21 cellular contexts compared by ENCODE assay signal in genomic region chr4:147093206-147093605, GRCh38.
"Had no signal": no experiment of that assay in that cellular context is flagged by ENCODE, and none has a peak within 500 bp of the region (broad histone marks: within the 10 kb centered on the region; RNA-seq: fewer than 3 reads in every experiment).

No MANE protein-coding gene starts in this region.

- H3K36me3 ChIP-seq: colonic mucosa, esophagus squamous epithelium, gastroesophageal sphincter, prostate gland, right lobe of liver, spleen, tibial artery, upper lobe of right lung, vagina had no signal

- H3K9me3 ChIP-seq: colonic mucosa, esophagus squamous epithelium, gastroesophageal sphincter, prostate gland, right lobe of liver, spleen, tibial artery, upper lobe of right lung, vagina had no signal

- ATAC-seq: gastroesophageal sphincter; left ventricle myocardium superior; naive thymus-derived CD4-positive, alpha-beta T cell; right lobe of liver; stimulated activated memory B cell treated with anti-CD40 and anti-IgM and Interleukin-4, amounts not matched to agents 10 μg/mL and 1 μg/mL and 100 μg/mL, for 72 hours; upper lobe of right lung had no signal

- H3K27ac ChIP-seq: colonic mucosa, esophagus squamous epithelium, gastroesophageal sphincter, parathyroid adenoma, prostate gland, right lobe of liver, spleen, tibial artery, upper lobe of right lung, vagina had no signal

- H3K27me3 ChIP-seq: colonic mucosa, esophagus squamous epithelium, gastroesophageal sphincter, right lobe of liver, spleen, tibial artery, upper lobe of right lung, vagina had no signal

- DNase-seq: colonic mucosa; dermis blood vessel endothelial cell; esophagus squamous epithelium; foreskin fibroblast; left ventricle myocardium superior; mesendoderm; naive thymus-derived CD4-positive, alpha-beta T cell; nephron progenitor cell; retina; right lobe of liver; spleen; stimulated activated CD4-positive, alpha-beta T cell treated with anti-CD3 and anti-CD28 coated beads, Interleukin-15, amount 100 ng/mL, for 24 hours; stimulated activated CD4-positive, alpha-beta T cell treated with anti-CD3 and anti-CD28 coated beads, Interleukin-1b, Interleukin-23, amount 100 ng/mL, for 48 hours; stimulated activated CD4-positive, alpha-beta T cell treated with anti-CD3 and anti-CD28 coated beads, Interleukin-4, amount 100 ng/mL, for 24 hours; tibial artery; upper lobe of right lung had no signal

- H3K4me3 ChIP-seq: colonic mucosa, esophagus squamous epithelium, gastroesophageal sphincter, prostate gland, right lobe of liver, spleen, tibial artery, upper lobe of right lung, vagina had no signal

- H3K9ac ChIP-seq: parathyroid adenoma had no signal

- H2AFZ ChIP-seq: parathyroid adenoma had no signal

- H3K79me2 ChIP-seq: parathyroid adenoma had no signal

- H3K4me1 ChIP-seq: colonic mucosa, esophagus squamous epithelium, parathyroid adenoma, prostate gland, spleen, upper lobe of right lung, vagina had no signal
